14 cellular contexts compared by ENCODE assay signal in the genomic region with DNA sequence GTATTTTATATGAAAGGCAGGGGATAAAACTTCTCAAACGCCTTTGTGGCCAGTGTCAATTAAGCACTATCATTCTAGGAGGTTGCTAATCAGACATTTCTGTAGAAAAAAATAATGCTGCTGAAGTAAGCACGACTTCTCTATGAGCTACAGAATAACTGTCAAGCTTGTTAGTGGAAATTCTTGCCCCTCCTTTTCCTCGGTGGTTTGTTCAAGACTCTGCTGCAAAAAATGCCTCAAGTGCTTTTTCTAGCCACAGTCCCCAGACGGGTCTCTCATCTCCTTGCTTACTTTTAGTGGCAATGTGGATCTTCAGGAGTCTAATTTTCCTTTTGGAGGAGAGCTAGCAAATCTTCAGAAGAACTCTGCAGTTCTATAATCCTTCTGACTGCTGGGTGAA.
DNase-seq lines count a peak whose midpoint lies in the region; ATAC-seq and TF ChIP-seq lines count a peak whose summit lies in the region.
"Had no signal": no experiment of that assay in that cellular context is flagged by ENCODE, and none has a peak within 500 bp of the region (broad histone marks: within the 10 kb centered on the region; RNA-seq: fewer than 3 reads in every experiment).

No MANE protein-coding gene starts in this region.

- no peak for ATAC-seq in activated naive CD8-positive, alpha-beta T cell treated with anti-CD3 and anti-CD28 coated beads, Interleukin-2, amount 50 U/mL, for 24 hours
- ATAC-seq in GM23338 (no peak), sciatic nerve (no peak), lower lobe of right lung (no peak)
- peak; percentile 30 for ATAC-seq in activated naive CD8-positive, alpha-beta T cell treated with anti-CD3 and anti-CD28 coated beads, Interleukin-2, amount 10 ng/mL, durations not matched to agents 7 days and 5 days (ENCODE audit: low read depth)
- no peak for ATAC-seq in stimulated activated effector memory CD8-positive, alpha-beta T cell treated with anti-CD3 and anti-CD28 coated beads, Interleukin-12 subunit alpha, Interleukin-12 subunit beta, amount 100 ng/mL, for 72 hours
- ATAC-seq: K562 had no signal

- H3K27me3 ChIP-seq in GM23338 (ENCODE audit: insufficient read depth): no peaks in the 10 kb centered on the region
- H3K27me3 ChIP-seq in lower lobe of right lung (ENCODE audit: low read depth): peaks cover 4% of the 10 kb centered on the region

- no peaks in the 10 kb centered on the region for H3K9me3 Mint-ChIP-seq in activated naive CD8-positive, alpha-beta T cell treated with anti-CD3 and anti-CD28 coated beads for 36 hours
- peaks cover under 1% of the 10 kb centered on the region for H3K9me3 Mint-ChIP-seq in activated naive CD8-positive, alpha-beta T cell treated with anti-CD3 and anti-CD28 coated beads, Interleukin-2, amount 50 U/mL, for 24 hours
- peaks cover 16% of the 10 kb centered on the region for H3K9me3 Mint-ChIP-seq in GM23338
- peaks cover 1% of the 10 kb centered on the region for H3K9me3 Mint-ChIP-seq in activated naive CD8-positive, alpha-beta T cell treated with anti-CD3 and anti-CD28 coated beads, Interleukin-2, amount 10 ng/mL, durations not matched to agents 7 days and 5 days
- H3K9me3 Mint-ChIP-seq in stimulated activated effector memory CD8-positive, alpha-beta T cell treated with anti-CD3 and anti-CD28 coated beads, Interleukin-12 subunit alpha, Interleukin-12 subunit beta, amount 100 ng/mL, for 72 hours: no peaks in the 10 kb centered on the region

- H3K4me3 ChIP-seq in GM23338 (no peak overlapping the region), lower lobe of right lung (no peak overlapping the region)
- H3K4me3 ChIP-seq: K562 had no signal

- no peak for DNase-seq in activated naive CD8-positive, alpha-beta T cell treated with anti-CD3 and anti-CD28 coated beads for 36 hours
- DNase-seq in activated naive CD8-positive, alpha-beta T cell treated with anti-CD3 and anti-CD28 coated beads, Interleukin-2, amount 50 U/mL, for 24 hours: no peak
- DNase-seq in GM23338 (ENCODE audit: low spot score) (no peak), sciatic nerve (ENCODE audit: low spot score) (no peak), lower lobe of right lung (no peak), NCI-H82 (lab: John Stamatoyannopoulos, UW) (no peak)
- DNase-seq in activated naive CD8-positive, alpha-beta T cell treated with anti-CD3 and anti-CD28 coated beads, Interleukin-2, amount 10 ng/mL, durations not matched to agents 7 days and 5 days: no peak
- no peak for DNase-seq in stimulated activated effector memory CD8-positive, alpha-beta T cell treated with anti-CD3 and anti-CD28 coated beads, Interleukin-12 subunit alpha, Interleukin-12 subunit beta, amount 100 ng/mL, for 72 hours (ENCODE audit: low spot score in 2 of 2)
- DNase-seq: COR-L47, DMS153, NCI-H1092, SK-N-SH had no signal

- H3K27ac ChIP-seq in GM23338 (ENCODE audit: low read depth): no peak overlapping the region
- H3K27ac ChIP-seq in lower lobe of right lung: no peak overlapping the region
- H3K27ac ChIP-seq: HL-60 had no signal

- H3K27ac Mint-ChIP-seq in activated naive CD8-positive, alpha-beta T cell treated with anti-CD3 and anti-CD28 coated beads for 36 hours: peak overlapping the region; percentile 6
- H3K27ac Mint-ChIP-seq in activated naive CD8-positive, alpha-beta T cell treated with anti-CD3 and anti-CD28 coated beads, Interleukin-2, amount 50 U/mL, for 24 hours: no peak overlapping the region
- no peak overlapping the region for H3K27ac Mint-ChIP-seq in GM23338
- H3K27ac Mint-ChIP-seq in activated naive CD8-positive, alpha-beta T cell treated with anti-CD3 and anti-CD28 coated beads, Interleukin-2, amount 10 ng/mL, durations not matched to agents 7 days and 5 days: peak overlapping the region; percentile 79
- H3K27ac Mint-ChIP-seq in stimulated activated effector memory CD8-positive, alpha-beta T cell treated with anti-CD3 and anti-CD28 coated beads, Interleukin-12 subunit alpha, Interleukin-12 subunit beta, amount 100 ng/mL, for 72 hours: peak overlapping the region; percentile 58

- no peaks in the 10 kb centered on the region for H3K4me1 ChIP-seq in GM23338 (ENCODE audit: insufficient read depth)
- H3K4me1 ChIP-seq in lower lobe of right lung: no peaks in the 10 kb centered on the region

- H3K9me2 ChIP-seq in GM23338 (ENCODE audit: insufficient read depth): peaks cover 12% of the 10 kb centered on the region; the same call in 1 of the 2 replicates
- H3K9me2 ChIP-seq: SK-N-SH had no signal

- no peaks in the 10 kb centered on the region for H4K20me1 ChIP-seq in GM23338 (replicated peaks; ENCODE audit: insufficient read depth)

- no peaks in the 10 kb centered on the region for H3K9me3 ChIP-seq in lower lobe of right lung
- H3K9me3 ChIP-seq: SK-N-SH had no signal

- H3F3A ChIP-seq in GM23338 (replicated peaks; ENCODE audit: low read depth): no peaks in the 10 kb centered on the region

- peaks cover 56% of the 10 kb centered on the region for H3K4me1 Mint-ChIP-seq in activated naive CD8-positive, alpha-beta T cell treated with anti-CD3 and anti-CD28 coated beads for 36 hours
- peaks cover 57% of the 10 kb centered on the region for H3K4me1 Mint-ChIP-seq in activated naive CD8-positive, alpha-beta T cell treated with anti-CD3 and anti-CD28 coated beads, Interleukin-2, amount 50 U/mL, for 24 hours
- no peaks in the 10 kb centered on the region; the same call in 2 of the 3 replicates for H3K4me1 Mint-ChIP-seq in GM23338
- peaks cover 53% of the 10 kb centered on the region for H3K4me1 Mint-ChIP-seq in activated naive CD8-positive, alpha-beta T cell treated with anti-CD3 and anti-CD28 coated beads, Interleukin-2, amount 10 ng/mL, durations not matched to agents 7 days and 5 days
- peaks cover 50% of the 10 kb centered on the region for H3K4me1 Mint-ChIP-seq in stimulated activated effector memory CD8-positive, alpha-beta T cell treated with anti-CD3 and anti-CD28 coated beads, Interleukin-12 subunit alpha, Interleukin-12 subunit beta, amount 100 ng/mL, for 72 hours

- H3K4me3 Mint-ChIP-seq in activated naive CD8-positive, alpha-beta T cell treated with anti-CD3 and anti-CD28 coated beads for 36 hours: no peak overlapping the region
- no peak overlapping the region for H3K4me3 Mint-ChIP-seq in activated naive CD8-positive, alpha-beta T cell treated with anti-CD3 and anti-CD28 coated beads, Interleukin-2, amount 50 U/mL, for 24 hours
- no peak overlapping the region for H3K4me3 Mint-ChIP-seq in GM23338
- peak overlapping the region; percentile 19 for H3K4me3 Mint-ChIP-seq in activated naive CD8-positive, alpha-beta T cell treated with anti-CD3 and anti-CD28 coated beads, Interleukin-2, amount 10 ng/mL, durations not matched to agents 7 days and 5 days
- no peak overlapping the region for H3K4me3 Mint-ChIP-seq in stimulated activated effector memory CD8-positive, alpha-beta T cell treated with anti-CD3 and anti-CD28 coated beads, Interleukin-12 subunit alpha, Interleukin-12 subunit beta, amount 100 ng/mL, for 72 hours

- POLR2A ChIA-PET in activated naive CD8-positive, alpha-beta T cell treated with anti-CD3 and anti-CD28 coated beads, Interleukin-2, amount 10 ng/mL, durations not matched to agents 7 days and 5 days (lab: Charles Lee): interaction anchor here (1.0 to 3.2 kb wide), 6 partner anchors 10 to 93 kb away, joined by 3 to 22 read pairs (median 8); no protein-coding TSS in a partner anchor

- H2AFZ ChIP-seq in GM23338: 0 out of 2 replicates have a peak overlapping the region, but pooled peaks have one; percentile 5

- H3K36me3 Mint-ChIP-seq in activated naive CD8-positive, alpha-beta T cell treated with anti-CD3 and anti-CD28 coated beads for 36 hours: peaks cover 8% of the 10 kb centered on the region
- H3K36me3 Mint-ChIP-seq in activated naive CD8-positive, alpha-beta T cell treated with anti-CD3 and anti-CD28 coated beads, Interleukin-2, amount 50 U/mL, for 24 hours (ENCODE audit: low read depth): no peaks in the 10 kb centered on the region
- peaks cover 14% of the 10 kb centered on the region; the same call in 2 of the 3 replicates for H3K36me3 Mint-ChIP-seq in GM23338 (ENCODE audit: low read depth)
- H3K36me3 Mint-ChIP-seq in activated naive CD8-positive, alpha-beta T cell treated with anti-CD3 and anti-CD28 coated beads, Interleukin-2, amount 10 ng/mL, durations not matched to agents 7 days and 5 days: peaks cover 14% of the 10 kb centered on the region
- peaks cover 4% of the 10 kb centered on the region for H3K36me3 Mint-ChIP-seq in stimulated activated effector memory CD8-positive, alpha-beta T cell treated with anti-CD3 and anti-CD28 coated beads, Interleukin-12 subunit alpha, Interleukin-12 subunit beta, amount 100 ng/mL, for 72 hours

- no peaks in the 10 kb centered on the region for H3K27me3 Mint-ChIP-seq in activated naive CD8-positive, alpha-beta T cell treated with anti-CD3 and anti-CD28 coated beads for 36 hours
- H3K27me3 Mint-ChIP-seq in activated naive CD8-positive, alpha-beta T cell treated with anti-CD3 and anti-CD28 coated beads, Interleukin-2, amount 50 U/mL, for 24 hours: no peaks in the 10 kb centered on the region
- peaks cover 1% of the 10 kb centered on the region for H3K27me3 Mint-ChIP-seq in GM23338 (ENCODE audit: insufficient read depth, low read depth, poor library complexity)
- no peaks in the 10 kb centered on the region for H3K27me3 Mint-ChIP-seq in activated naive CD8-positive, alpha-beta T cell treated with anti-CD3 and anti-CD28 coated beads, Interleukin-2, amount 10 ng/mL, durations not matched to agents 7 days and 5 days

- no peaks in the 10 kb centered on the region for H3K79me2 ChIP-seq in GM23338 (replicated peaks; ENCODE audit: insufficient read depth)

- no peak for TF ChIP-seq CTCF in GM23338 (conservative IDR thresholded peaks at IDR 0.05; ENCODE audit: low read depth in 2 of 2)
- TF ChIP-seq CTCF in lower lobe of right lung (IDR thresholded peaks at IDR 0.05): no peak

- H3K4me2 ChIP-seq in GM23338: no peak overlapping the region
- H3K4me2 ChIP-seq: SK-N-SH had no signal

- intact Hi-C loops in sciatic nerve (cut with DNase I): no loop called here
- intact Hi-C loops in lower lobe of right lung (cut with DNase I): no loop called here

- H3K36me3 ChIP-seq in GM23338 (ENCODE audit: insufficient read depth): no peaks in the 10 kb centered on the region
- H3K36me3 ChIP-seq in lower lobe of right lung: no peaks in the 10 kb centered on the region

Comparison
In these comparisons a context has a peak if more than half of its experiments do, and no peak if none do; other contexts are left out.
1. H3K27ac Mint-ChIP-seq: peak in activated naive CD8-positive, alpha-beta T cell treated with anti-CD3 and anti-CD28 coated beads for 36 hours (single experiment), activated naive CD8-positive, alpha-beta T cell treated with anti-CD3 and anti-CD28 coated beads, Interleukin-2, amount 10 ng/mL, durations not matched to agents 7 days and 5 days (single experiment) and stimulated activated effector memory CD8-positive, alpha-beta T cell treated with anti-CD3 and anti-CD28 coated beads, Interleukin-12 subunit alpha, Interleukin-12 subunit beta, amount 100 ng/mL, for 72 hours (single experiment); none in activated naive CD8-positive, alpha-beta T cell treated with anti-CD3 and anti-CD28 coated beads, Interleukin-2, amount 50 U/mL, for 24 hours (single experiment) and GM23338 (single experiment).